Comparison of ENCODE assay signal across 3 cellular contexts in the genomic region with DNA sequence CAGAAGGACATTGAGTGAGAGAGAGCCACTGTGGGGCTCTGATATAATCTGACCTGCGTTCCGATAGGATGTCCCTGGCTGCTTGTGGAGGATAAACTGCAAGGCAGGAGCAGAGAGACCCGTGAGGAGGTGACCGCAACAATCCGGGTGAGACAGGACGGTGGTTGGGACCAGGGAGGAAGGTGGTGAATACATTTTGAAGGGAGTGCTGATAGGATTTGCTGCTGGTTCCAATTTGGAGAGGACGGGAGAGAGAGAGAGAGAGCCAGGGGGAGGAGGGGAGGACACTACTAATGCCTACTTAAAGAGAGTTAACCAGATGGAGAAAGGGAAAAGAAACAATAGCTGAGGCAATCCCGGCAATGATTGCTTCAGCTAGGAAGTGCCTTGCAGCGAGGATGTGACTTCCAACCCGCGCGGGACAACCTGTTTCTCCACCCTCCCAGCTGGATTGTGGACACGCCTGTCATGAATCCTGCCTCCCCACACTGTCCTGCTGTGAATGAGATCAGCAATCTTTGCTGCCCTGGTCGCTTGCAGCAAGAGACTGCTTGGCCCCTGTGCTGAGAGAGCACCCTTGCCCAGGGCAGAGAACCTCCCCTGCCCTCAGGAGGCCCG.
A peak's percentile ranks its signal among the peaks of the same experiment; 100 is the strongest.
TF ChIP-seq lines count a peak whose summit lies in the region.

No MANE protein-coding gene starts in this region.

TF ChIP-seq in A549, 52 proteins besides CTCF, POLR2A, EP300 and RAD21 (continued from another document):
- TF ChIP-seq ESRRA (IDR thresholded peaks at IDR 0.05; ENCODE audit: borderline replicate concordance, low read length) (no peak), RNF2 (IDR thresholded peaks at IDR 0.05; ENCODE audit: borderline replicate concordance, low read depth) (no peak), FOSL2 (IDR thresholded peaks at IDR 0.05) (no peak), FOSL2 (CRISPR knock-in tag; IDR thresholded peaks at IDR 0.05) (no peak), KDM1A (IDR thresholded peaks at IDR 0.05; ENCODE audit: low read depth) (no peak), HES2 (IDR thresholded peaks at IDR 0.05) (no peak), POLR2AphosphoS2 (conservative IDR thresholded peaks at IDR 0.05; ENCODE audit: low read length) (no peak), HOXA7 (CRISPR knock-in tag; IDR thresholded peaks at IDR 0.05) (no peak), MAZ (IDR thresholded peaks at IDR 0.05; ENCODE audit: borderline replicate concordance, low read depth, low read length) (no peak)
- TF ChIP-seq, protein P1, sequence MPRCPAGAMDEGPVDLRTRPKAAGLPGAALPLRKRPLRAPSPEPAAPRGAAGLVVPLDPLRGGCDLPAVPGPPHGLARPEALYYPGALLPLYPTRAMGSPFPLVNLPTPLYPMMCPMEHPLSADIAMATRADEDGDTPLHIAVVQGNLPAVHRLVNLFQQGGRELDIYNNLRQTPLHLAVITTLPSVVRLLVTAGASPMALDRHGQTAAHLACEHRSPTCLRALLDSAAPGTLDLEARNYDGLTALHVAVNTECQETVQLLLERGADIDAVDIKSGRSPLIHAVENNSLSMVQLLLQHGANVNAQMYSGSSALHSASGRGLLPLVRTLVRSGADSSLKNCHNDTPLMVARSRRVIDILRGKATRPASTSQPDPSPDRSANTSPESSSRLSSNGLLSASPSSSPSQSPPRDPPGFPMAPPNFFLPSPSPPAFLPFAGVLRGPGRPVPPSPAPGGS (IDR thresholded peaks at IDR 0.05), result no peak

TF ChIP-seq in HCT116, 20 proteins besides CTCF, POLR2A, EP300 and RAD21 (continued from another document):
- TF ChIP-seq, protein P2, sequence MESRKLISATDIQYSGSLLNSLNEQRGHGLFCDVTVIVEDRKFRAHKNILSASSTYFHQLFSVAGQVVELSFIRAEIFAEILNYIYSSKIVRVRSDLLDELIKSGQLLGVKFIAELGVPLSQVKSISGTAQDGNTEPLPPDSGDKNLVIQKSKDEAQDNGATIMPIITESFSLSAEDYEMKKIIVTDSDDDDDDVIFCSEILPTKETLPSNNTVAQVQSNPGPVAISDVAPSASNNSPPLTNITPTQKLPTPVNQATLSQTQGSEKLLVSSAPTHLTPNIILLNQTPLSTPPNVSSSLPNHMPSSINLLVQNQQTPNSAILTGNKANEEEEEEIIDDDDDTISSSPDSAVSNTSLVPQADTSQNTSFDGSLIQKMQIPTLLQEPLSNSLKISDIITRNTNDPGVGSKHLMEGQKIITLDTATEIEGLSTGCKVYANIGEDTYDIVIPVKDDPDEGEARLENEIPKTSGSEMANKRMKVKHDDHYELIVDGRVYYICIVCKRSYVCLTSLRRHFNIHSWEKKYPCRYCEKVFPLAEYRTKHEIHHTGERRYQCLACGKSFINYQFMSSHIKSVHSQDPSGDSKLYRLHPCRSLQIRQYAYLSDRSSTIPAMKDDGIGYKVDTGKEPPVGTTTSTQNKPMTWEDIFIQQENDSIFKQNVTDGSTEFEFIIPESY (IDR thresholded peaks at IDR 0.05; ENCODE audit: extremely low read depth, insufficient replicate concordance, low read length), result peak; percentile 29
- peak; percentile 89 for TF ChIP-seq CEBPB (IDR thresholded peaks at IDR 0.05; ENCODE audit: low read depth)
- no peak for TF ChIP-seq EZH2 (IDR thresholded peaks at IDR 0.05)
- TF ChIP-seq JUND (IDR thresholded peaks at IDR 0.05), result peak; percentile 26; the same call in 1 of the 2 replicates
- TF ChIP-seq ZFX (IDR thresholded peaks at IDR 0.05), result no peak
- TF ChIP-seq EGR1 (IDR thresholded peaks at IDR 0.05; ENCODE audit: low read depth), result no peak
- peak; percentile 32 for TF ChIP-seq SP1 (IDR thresholded peaks at IDR 0.05; ENCODE audit: low read depth)

TF ChIP-seq in WTC11, 78 proteins besides CTCF, POLR2A, EP300 and RAD21 (continued from another document):
- TF ChIP-seq HMGXB4 (CRISPR knock-in tag; IDR thresholded peaks at IDR 0.05) (no peak), MAX (CRISPR knock-in tag; IDR thresholded peaks at IDR 0.05) (peak; percentile 65; the same call in 1 of the 2 replicates), GRHL2 (CRISPR knock-in tag; IDR thresholded peaks at IDR 0.05; ENCODE audit: insufficient replicate concordance, severe bottlenecking) (no peak), ATF6 (CRISPR knock-in tag; IDR thresholded peaks at IDR 0.05) (no peak), HMGA2 (CRISPR knock-in tag; IDR thresholded peaks at IDR 0.05) (no peak), CREM (CRISPR knock-in tag; IDR thresholded peaks at IDR 0.05) (no peak), E2F1 (CRISPR knock-in tag; IDR thresholded peaks at IDR 0.05) (no peak), GABPB1 (CRISPR knock-in tag; IDR thresholded peaks at IDR 0.05) (peak; percentile 96), TEAD4 (CRISPR knock-in tag; IDR thresholded peaks at IDR 0.05) (no peak)
- TF ChIP-seq, protein P3, sequence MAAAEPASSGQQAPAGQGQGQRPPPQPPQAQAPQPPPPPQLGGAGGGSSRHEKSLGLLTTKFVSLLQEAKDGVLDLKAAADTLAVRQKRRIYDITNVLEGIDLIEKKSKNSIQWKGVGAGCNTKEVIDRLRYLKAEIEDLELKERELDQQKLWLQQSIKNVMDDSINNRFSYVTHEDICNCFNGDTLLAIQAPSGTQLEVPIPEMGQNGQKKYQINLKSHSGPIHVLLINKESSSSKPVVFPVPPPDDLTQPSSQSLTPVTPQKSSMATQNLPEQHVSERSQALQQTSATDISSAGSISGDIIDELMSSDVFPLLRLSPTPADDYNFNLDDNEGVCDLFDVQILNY (CRISPR knock-in tag; IDR thresholded peaks at IDR 0.05), result no peak
